11 cellular contexts compared by ENCODE assay signal in the genomic region with DNA sequence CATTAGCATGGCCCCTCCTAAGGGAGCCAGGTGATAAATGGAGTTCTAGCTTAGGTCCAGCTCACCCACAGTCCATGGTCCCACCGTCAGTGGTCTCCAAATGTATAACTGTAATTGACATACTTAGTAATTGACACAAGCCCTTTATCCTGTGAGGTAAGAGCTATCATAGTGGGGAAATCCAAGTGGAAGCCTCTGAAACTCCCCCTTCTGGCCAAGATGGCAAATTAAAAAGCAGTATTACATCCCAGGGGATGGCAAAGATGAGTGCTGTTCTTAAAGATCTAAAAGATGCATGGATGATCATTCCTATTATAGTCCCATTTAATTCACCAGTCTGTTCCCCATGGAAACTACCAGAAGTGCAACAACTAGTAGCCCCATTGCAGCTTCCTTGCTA. TPM values are rescaled to one million over a fixed set of nuclear protein-coding genes. Genes with fewer than 3 reads are reported as not detected.
A peak's percentile ranks its signal among the peaks of the same experiment; 100 is the strongest.
DNase-seq lines count a peak whose midpoint lies in the region; ATAC-seq, FAIRE-seq and TF ChIP-seq lines count a peak whose summit lies in the region.
"Not testable (repeated sequence)": the region's sequence is repeated elsewhere in the genome, so short reads cannot be mapped to it uniquely, and the experiment has no call there.
"Had no signal": no experiment of that assay in that cellular context is flagged by ENCODE, and none has a peak within 500 bp of the region (broad histone marks: within the 10 kb centered on the region; RNA-seq: fewer than 3 reads in every experiment).

No MANE protein-coding gene starts in this region.

- not testable (repeated sequence) for H3K4me3 ChIP-seq in OCI-LY3 (ENCODE audit: low read length); choroid plexus epithelial cell (ENCODE audit: low read depth, low read length); foreskin fibroblast (ENCODE audit: low read depth in 1 of 2, low read length in 2 of 2)

- FAIRE-seq in D721Med (lab: Jason Lieb, UNC): not testable (repeated sequence)

- not testable (repeated sequence) for H3K9me3 Mint-ChIP-seq in activated CD8-positive, alpha-beta T cell treated with anti-CD3 and anti-CD28 coated beads for 36 hours; neural crest cell

- CTCF ChIA-PET in activated CD8-positive, alpha-beta T cell treated with anti-CD3 and anti-CD28 coated beads for 36 hours (lab: Charles Lee): interaction anchor here (1.0 kb wide), 1 partner anchor 174 kb away, joined by 3 read pairs; no protein-coding TSS in a partner anchor

- intact Hi-C loops in activated CD8-positive, alpha-beta T cell treated with anti-CD3 and anti-CD28 coated beads for 36 hours (cut with micrococcal nuclease): not testable (repeated sequence)

- not testable (repeated sequence) for H3K27ac Mint-ChIP-seq in activated CD8-positive, alpha-beta T cell treated with anti-CD3 and anti-CD28 coated beads for 36 hours; neural crest cell (ENCODE audit: unreplicated experiment)

- not testable (repeated sequence) for H3K27ac ChIP-seq in 22Rv1; OCI-LY3 (ENCODE audit: low read length)

- H3K9me3 ChIP-seq in OCI-LY3 (ENCODE audit: insufficient read depth, low read length): not testable (repeated sequence)

- H3K36me3 ChIP-seq in OCI-LY3 (replicated peaks; ENCODE audit: low read depth, low read length): not testable (repeated sequence)

- not testable (repeated sequence) for H4K20me1 ChIP-seq in OCI-LY3 (ENCODE audit: insufficient read depth, low read length)

- H3K27me3 ChIP-seq in OCI-LY3 (ENCODE audit: low read depth, low read length): not testable (repeated sequence)

- not testable (repeated sequence) for H3K36me3 Mint-ChIP-seq in activated CD8-positive, alpha-beta T cell treated with anti-CD3 and anti-CD28 coated beads for 36 hours (ENCODE audit: low read depth); neural crest cell (ENCODE audit: low read depth)

- TF ChIP-seq CTCF in 22Rv1 (IDR thresholded peaks at IDR 0.05) (peak; percentile 57), D721Med (IDR thresholded peaks at IDR 0.05; ENCODE audit: insufficient read depth, missing control alignments) (peak; percentile 4), OCI-LY3 (IDR thresholded peaks at IDR 0.05; ENCODE audit: low read depth, low read length) (peak; percentile 19), choroid plexus epithelial cell (conservative IDR thresholded peaks at IDR 0.05; ENCODE audit: low read depth, low read length) (peak; percentile 28), foreskin fibroblast (IDR thresholded peaks at IDR 0.05; ENCODE audit: low read depth, low read length) (peak; percentile 4), neural crest cell (conservative IDR thresholded peaks at IDR 0.05) (peak; percentile 49)
- TF ChIP-seq CTCF in activated CD8-positive, alpha-beta T cell treated with anti-CD3 and anti-CD28 coated beads for 36 hours (IDR thresholded peaks at IDR 0.05): peak; percentile 41

- not testable (repeated sequence) for DNase-seq in D721Med (ENCODE audit: insufficient read length, low spot score); activated CD8-positive, alpha-beta T cell treated with anti-CD3 and anti-CD28 coated beads for 36 hours; neural crest cell (ENCODE audit: low read depth, low spot score)
- DNase-seq in choroid plexus epithelial cell (ENCODE audit: low read depth) (peak; percentile 28), foreskin fibroblast (peak in 1 of 2 donors; percentile 35)

- ATAC-seq in GM21360 (IDR thresholded peaks at IDR 0.05; ENCODE audit: unreplicated experiment): peak; percentile 59
- not testable (repeated sequence) for ATAC-seq in activated CD8-positive, alpha-beta T cell treated with anti-CD3 and anti-CD28 coated beads for 36 hours

- not testable (repeated sequence) for H3K9ac ChIP-seq in OCI-LY3 (ENCODE audit: low read length)

- H3K79me2 ChIP-seq in OCI-LY3 (ENCODE audit: low read length): not testable (repeated sequence)

- not testable (repeated sequence) for H3K4me2 ChIP-seq in OCI-LY3 (ENCODE audit: low read length)

- H3K4me1 ChIP-seq in OCI-LY3 (ENCODE audit: low read length): not testable (repeated sequence)

- H3K27me3 Mint-ChIP-seq in activated CD8-positive, alpha-beta T cell treated with anti-CD3 and anti-CD28 coated beads for 36 hours; neural crest cell (ENCODE audit: low read depth): not testable (repeated sequence)

- POLR2A ChIA-PET in activated CD8-positive, alpha-beta T cell treated with anti-CD3 and anti-CD28 coated beads for 36 hours (lab: Charles Lee): not testable (repeated sequence)

- H3K4me3 Mint-ChIP-seq in activated CD8-positive, alpha-beta T cell treated with anti-CD3 and anti-CD28 coated beads for 36 hours; neural crest cell: not testable (repeated sequence)

- H3K4me1 Mint-ChIP-seq in activated CD8-positive, alpha-beta T cell treated with anti-CD3 and anti-CD28 coated beads for 36 hours (ENCODE audit: low read depth): not testable (repeated sequence)
- H3K4me1 Mint-ChIP-seq in neural crest cell: peaks cover 10% of the 10 kb centered on the region

- not testable (repeated sequence) for H2AFZ ChIP-seq in OCI-LY3 (ENCODE audit: low read depth, low read length)

RNA-seq across cellular contexts. Expression of a gene that starts 33.2 kb away (rescaled TPM):
- total RNA-seq in activated CD8-positive, alpha-beta T cell treated with anti-CD3 and anti-CD28 coated beads for 36 hours: not detected
- 9.4 and 9.9 TPM in 2 replicates for total RNA-seq in neural crest cell
- total RNA-seq: LHCN-M2, omental fat pad, Right ventricle myocardium superior had no signal

Comparison
In these comparisons a context has a peak if more than half of its experiments do, and no peak if none do; other contexts are left out.
1. CTCF ChIP-seq: peak in every context shown above with its lines; median percentile 57 in 22Rv1; 49 in neural crest cell; 41 in activated CD8-positive, alpha-beta T cell treated with anti-CD3 and anti-CD28 coated beads for 36 hours; 28 in choroid plexus epithelial cell; 19 in OCI-LY3; 4 in D721Med; 4 in foreskin fibroblast.
2. RNA of a gene that starts 33.2 kb away (total RNA-seq): 9.4 to 9.9 TPM in neural crest cell; not detected in activated CD8-positive, alpha-beta T cell treated with anti-CD3 and anti-CD28 coated beads for 36 hours; every median in the first group is over 10 times any median in the second.